ENCODE assay signal across 1 cellular context in the genomic region with DNA sequence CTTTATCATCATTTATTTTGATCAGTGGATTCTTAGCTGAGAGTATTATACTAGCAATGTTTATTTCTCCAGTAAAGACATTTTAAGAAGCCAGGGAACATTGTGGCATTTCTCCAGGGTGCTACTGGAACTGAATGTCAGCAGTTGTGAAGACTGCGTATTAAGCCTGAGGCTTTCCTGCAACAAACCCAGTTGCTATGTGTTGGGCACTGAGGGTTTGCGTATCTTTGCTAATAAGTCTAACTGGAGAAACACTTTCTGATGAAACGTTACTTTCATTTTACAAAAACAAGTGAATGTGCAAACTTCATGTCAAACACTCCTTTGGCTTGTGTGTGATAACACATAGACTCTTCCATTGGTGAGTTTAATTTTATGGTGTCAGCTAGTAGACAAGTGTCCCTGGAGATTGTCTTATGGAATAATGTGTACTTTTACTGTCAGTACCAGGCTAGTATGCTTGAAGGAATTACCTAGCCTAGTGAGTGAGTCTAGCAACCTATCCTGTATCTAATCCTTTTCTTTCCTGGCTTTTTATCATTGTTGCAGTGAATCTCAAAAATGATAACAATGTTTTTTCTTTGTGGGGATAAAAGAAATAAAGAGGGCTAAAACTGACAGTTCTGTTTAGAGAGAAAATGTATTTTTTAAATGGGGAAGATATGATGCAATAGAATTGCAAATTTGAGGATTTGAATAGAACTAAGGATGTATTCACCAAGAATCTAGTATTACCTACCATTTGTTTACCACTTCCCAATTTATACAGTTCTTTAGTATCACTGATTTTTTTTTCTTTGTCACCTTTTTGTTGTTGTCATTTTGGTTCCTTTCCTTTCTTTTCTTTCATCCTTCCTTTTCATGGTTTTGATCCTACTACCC.
TF ChIP-seq lines count a peak whose summit lies in the region.

No MANE protein-coding gene starts in this region.

TF ChIP-seq in GM23338, 12 proteins besides CTCF, POLR2A, EP300 and RAD21 (continued from another document):
- TF ChIP-seq, protein P1, sequence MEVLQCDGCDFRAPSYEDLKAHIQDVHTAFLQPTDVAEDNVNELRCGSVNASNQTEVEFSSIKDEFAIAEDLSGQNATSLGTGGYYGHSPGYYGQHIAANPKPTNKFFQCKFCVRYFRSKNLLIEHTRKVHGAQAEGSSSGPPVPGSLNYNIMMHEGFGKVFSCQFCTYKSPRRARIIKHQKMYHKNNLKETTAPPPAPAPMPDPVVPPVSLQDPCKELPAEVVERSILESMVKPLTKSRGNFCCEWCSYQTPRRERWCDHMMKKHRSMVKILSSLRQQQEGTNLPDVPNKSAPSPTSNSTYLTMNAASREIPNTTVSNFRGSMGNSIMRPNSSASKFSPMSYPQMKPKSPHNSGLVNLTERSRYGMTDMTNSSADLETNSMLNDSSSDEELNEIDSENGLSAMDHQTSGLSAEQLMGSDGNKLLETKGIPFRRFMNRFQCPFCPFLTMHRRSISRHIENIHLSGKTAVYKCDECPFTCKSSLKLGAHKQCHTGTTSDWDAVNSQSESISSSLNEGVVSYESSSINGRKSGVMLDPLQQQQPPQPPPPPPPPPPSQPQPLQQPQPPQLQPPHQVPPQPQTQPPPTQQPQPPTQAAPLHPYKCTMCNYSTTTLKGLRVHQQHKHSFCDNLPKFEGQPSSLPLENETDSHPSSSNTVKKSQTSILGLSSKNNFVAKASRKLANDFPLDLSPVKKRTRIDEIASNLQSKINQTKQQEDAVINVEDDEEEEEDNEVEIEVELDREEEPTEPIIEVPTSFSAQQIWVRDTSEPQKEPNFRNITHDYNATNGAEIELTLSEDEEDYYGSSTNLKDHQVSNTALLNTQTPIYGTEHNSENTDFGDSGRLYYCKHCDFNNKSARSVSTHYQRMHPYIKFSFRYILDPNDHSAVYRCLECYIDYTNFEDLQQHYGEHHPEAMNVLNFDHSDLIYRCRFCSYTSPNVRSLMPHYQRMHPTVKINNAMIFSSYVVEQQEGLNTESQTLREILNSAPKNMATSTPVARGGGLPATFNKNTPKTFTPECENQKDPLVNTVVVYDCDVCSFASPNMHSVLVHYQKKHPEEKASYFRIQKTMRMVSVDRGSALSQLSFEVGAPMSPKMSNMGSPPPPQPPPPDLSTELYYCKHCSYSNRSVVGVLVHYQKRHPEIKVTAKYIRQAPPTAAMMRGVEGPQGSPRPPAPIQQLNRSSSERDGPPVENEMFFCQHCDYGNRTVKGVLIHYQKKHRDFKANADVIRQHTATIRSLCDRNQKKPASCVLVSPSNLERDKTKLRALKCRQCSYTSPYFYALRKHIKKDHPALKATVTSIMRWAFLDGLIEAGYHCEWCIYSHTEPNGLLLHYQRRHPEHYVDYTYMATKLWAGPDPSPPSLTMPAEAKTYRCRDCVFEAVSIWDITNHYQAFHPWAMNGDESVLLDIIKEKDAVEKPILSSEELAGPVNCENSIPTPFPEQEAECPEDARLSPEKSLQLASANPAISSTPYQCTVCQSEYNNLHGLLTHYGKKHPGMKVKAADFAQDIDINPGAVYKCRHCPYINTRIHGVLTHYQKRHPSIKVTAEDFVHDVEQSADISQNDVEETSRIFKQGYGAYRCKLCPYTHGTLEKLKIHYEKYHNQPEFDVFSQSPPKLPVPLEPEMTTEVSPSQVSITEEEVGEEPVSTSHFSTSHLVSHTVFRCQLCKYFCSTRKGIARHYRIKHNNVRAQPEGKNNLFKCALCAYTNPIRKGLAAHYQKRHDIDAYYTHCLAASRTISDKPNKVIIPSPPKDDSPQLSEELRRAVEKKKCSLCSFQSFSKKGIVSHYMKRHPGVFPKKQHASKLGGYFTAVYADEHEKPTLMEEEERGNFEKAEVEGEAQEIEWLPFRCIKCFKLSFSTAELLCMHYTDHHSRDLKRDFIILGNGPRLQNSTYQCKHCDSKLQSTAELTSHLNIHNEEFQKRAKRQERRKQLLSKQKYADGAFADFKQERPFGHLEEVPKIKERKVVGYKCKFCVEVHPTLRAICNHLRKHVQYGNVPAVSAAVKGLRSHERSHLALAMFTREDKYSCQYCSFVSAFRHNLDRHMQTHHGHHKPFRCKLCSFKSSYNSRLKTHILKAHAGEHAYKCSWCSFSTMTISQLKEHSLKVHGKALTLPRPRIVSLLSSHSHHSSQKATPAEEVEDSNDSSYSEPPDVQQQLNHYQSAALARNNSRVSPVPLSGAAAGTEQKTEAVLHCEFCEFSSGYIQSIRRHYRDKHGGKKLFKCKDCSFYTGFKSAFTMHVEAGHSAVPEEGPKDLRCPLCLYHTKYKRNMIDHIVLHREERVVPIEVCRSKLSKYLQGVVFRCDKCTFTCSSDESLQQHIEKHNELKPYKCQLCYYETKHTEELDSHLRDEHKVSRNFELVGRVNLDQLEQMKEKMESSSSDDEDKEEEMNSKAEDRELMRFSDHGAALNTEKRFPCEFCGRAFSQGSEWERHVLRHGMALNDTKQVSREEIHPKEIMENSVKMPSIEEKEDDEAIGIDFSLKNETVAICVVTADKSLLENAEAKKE (CRISPR knock-in tag; IDR thresholded peaks at IDR 0.05): no peak
- TF ChIP-seq EZH2 (IDR thresholded peaks at IDR 0.05; ENCODE audit: low read depth, unreplicated experiment): no peak
- TF ChIP-seq, protein P2, sequence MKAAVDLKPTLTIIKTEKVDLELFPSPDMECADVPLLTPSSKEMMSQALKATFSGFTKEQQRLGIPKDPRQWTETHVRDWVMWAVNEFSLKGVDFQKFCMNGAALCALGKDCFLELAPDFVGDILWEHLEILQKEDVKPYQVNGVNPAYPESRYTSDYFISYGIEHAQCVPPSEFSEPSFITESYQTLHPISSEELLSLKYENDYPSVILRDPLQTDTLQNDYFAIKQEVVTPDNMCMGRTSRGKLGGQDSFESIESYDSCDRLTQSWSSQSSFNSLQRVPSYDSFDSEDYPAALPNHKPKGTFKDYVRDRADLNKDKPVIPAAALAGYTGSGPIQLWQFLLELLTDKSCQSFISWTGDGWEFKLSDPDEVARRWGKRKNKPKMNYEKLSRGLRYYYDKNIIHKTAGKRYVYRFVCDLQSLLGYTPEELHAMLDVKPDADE (IDR thresholded peaks at IDR 0.05): no peak
- TF ChIP-seq ZNF331 (CRISPR knock-in tag; IDR thresholded peaks at IDR 0.05; ENCODE audit: low read depth): no peak
- TF ChIP-seq POLR2AphosphoS5 (IDR thresholded peaks at IDR 0.05; ENCODE audit: low read depth): no peak
- no peak for TF ChIP-seq NANOG (IDR thresholded peaks at IDR 0.05; ENCODE audit: borderline replicate concordance)
- no peak for TF ChIP-seq EZH2phosphoT487 (IDR thresholded peaks at IDR 0.05; ENCODE audit: unreplicated experiment)
- TF ChIP-seq, protein P3, sequence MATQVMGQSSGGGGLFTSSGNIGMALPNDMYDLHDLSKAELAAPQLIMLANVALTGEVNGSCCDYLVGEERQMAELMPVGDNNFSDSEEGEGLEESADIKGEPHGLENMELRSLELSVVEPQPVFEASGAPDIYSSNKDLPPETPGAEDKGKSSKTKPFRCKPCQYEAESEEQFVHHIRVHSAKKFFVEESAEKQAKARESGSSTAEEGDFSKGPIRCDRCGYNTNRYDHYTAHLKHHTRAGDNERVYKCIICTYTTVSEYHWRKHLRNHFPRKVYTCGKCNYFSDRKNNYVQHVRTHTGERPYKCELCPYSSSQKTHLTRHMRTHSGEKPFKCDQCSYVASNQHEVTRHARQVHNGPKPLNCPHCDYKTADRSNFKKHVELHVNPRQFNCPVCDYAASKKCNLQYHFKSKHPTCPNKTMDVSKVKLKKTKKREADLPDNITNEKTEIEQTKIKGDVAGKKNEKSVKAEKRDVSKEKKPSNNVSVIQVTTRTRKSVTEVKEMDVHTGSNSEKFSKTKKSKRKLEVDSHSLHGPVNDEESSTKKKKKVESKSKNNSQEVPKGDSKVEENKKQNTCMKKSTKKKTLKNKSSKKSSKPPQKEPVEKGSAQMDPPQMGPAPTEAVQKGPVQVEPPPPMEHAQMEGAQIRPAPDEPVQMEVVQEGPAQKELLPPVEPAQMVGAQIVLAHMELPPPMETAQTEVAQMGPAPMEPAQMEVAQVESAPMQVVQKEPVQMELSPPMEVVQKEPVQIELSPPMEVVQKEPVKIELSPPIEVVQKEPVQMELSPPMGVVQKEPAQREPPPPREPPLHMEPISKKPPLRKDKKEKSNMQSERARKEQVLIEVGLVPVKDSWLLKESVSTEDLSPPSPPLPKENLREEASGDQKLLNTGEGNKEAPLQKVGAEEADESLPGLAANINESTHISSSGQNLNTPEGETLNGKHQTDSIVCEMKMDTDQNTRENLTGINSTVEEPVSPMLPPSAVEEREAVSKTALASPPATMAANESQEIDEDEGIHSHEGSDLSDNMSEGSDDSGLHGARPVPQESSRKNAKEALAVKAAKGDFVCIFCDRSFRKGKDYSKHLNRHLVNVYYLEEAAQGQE (IDR thresholded peaks at IDR 0.05; ENCODE audit: unreplicated experiment): no peak
- no peak for TF ChIP-seq JUNB (IDR thresholded peaks at IDR 0.05; ENCODE audit: unreplicated experiment)
- TF ChIP-seq STAT1 (IDR thresholded peaks at IDR 0.05; ENCODE audit: unreplicated experiment): no peak
- no peak for TF ChIP-seq ZNF114 (CRISPR knock-in tag; IDR thresholded peaks at IDR 0.05)
